Comparison of ENCODE assay signal across 5 cellular contexts in genomic region chr13:112488343-112489050, GRCh38.
A peak's percentile ranks its signal among the peaks of the same experiment; 100 is the strongest.
DNase-seq lines count a peak whose midpoint lies in the region; ATAC-seq, FAIRE-seq and TF ChIP-seq lines count a peak whose summit lies in the region.
"Not testable (repeated sequence)": the region's sequence is repeated elsewhere in the genome, so short reads cannot be mapped to it uniquely, and the experiment has no call there.

No MANE protein-coding gene starts in this region.

- not testable (repeated sequence) for H3K4ac ChIP-seq in IMR-90 (ENCODE audit: low read depth, low read length)

- H3K4me1 Mint-ChIP-seq in activated CD8-positive, alpha-beta T cell treated with anti-CD3 and anti-CD28 coated beads for 36 hours (ENCODE audit: low read depth); stimulated activated naive B cell treated with anti-CD40 and anti-IgM and Interleukin-4, amounts not matched to agents 10 μg/mL and 1 μg/mL and 100 μg/mL, for 72 hours; stimulated activated naive CD8-positive, alpha-beta T cell treated with anti-CD3 and anti-CD28 coated beads, Interleukin-15, amount 100 ng/mL, for 72 hours: not testable (repeated sequence)

- not testable (repeated sequence) for H3K4me3 ChIP-seq in IMR-90 (ENCODE audit: insufficient read depth, low read depth, low read length); GM12878

- CTCF ChIA-PET in IMR-90 (lab: Yijun Ruan, JAX); activated CD8-positive, alpha-beta T cell treated with anti-CD3 and anti-CD28 coated beads for 36 hours (lab: Charles Lee); GM12878 (lab: Yijun Ruan, JAX): not testable (repeated sequence)

- not testable (repeated sequence) for TF ChIP-seq POLR2A in IMR-90 (IDR thresholded peaks at IDR 0.05; ENCODE audit: low read depth, low read length); GM12878 (IDR thresholded peaks at IDR 0.05; ENCODE audit: low read depth, low read length)

- not testable (repeated sequence) for H4K91ac ChIP-seq in IMR-90 (ENCODE audit: insufficient read depth, low read depth, low read length)

- not testable (repeated sequence) for H3K9me3 Mint-ChIP-seq in activated CD8-positive, alpha-beta T cell treated with anti-CD3 and anti-CD28 coated beads for 36 hours; stimulated activated naive B cell treated with anti-CD40 and anti-IgM and Interleukin-4, amounts not matched to agents 10 μg/mL and 1 μg/mL and 100 μg/mL, for 72 hours; stimulated activated naive CD8-positive, alpha-beta T cell treated with anti-CD3 and anti-CD28 coated beads, Interleukin-15, amount 100 ng/mL, for 72 hours

- not testable (repeated sequence) for H3K56ac ChIP-seq in IMR-90 (ENCODE audit: extremely low read depth, insufficient read depth, low read length)

- not testable (repeated sequence) for H2BK20ac ChIP-seq in IMR-90 (ENCODE audit: low read depth, low read length)

- not testable (repeated sequence) for H3K9ac ChIP-seq in IMR-90 (ENCODE audit: low read depth, low read length); GM12878 (ENCODE audit: control insufficient read depth, insufficient read depth, low read length)

- dilution Hi-C loops in IMR-90 (cut with HindIII; ENCODE audit: low sequenced_read_pairs, unreplicated experiment): not testable (repeated sequence)

- H3K4me2 ChIP-seq in IMR-90 (ENCODE audit: low read depth, low read length); GM12878 (ENCODE audit: control insufficient read depth, insufficient read depth): not testable (repeated sequence)

- not testable (repeated sequence) for H3K4me1 ChIP-seq in IMR-90 (ENCODE audit: control insufficient read depth, insufficient read depth, low read length); GM12878 (ENCODE audit: control insufficient read depth, insufficient read depth, low read length)

- RAD21 ChIA-PET in GM12878 (lab: Charles Lee; ENCODE audit: unreplicated experiment): not testable (repeated sequence)

- not testable (repeated sequence) for H2BK15ac ChIP-seq in IMR-90 (ENCODE audit: low read depth, low read length)

- not testable (repeated sequence) for BruUV-seq in IMR-90 (replicated peaks; lab: Mats Ljungman, UMichigan); GM12878 (replicated peaks; lab: Mats Ljungman, UMichigan)

- FAIRE-seq in GM12878 (lab: Jason Lieb, UNC): not testable (repeated sequence)

- DNase-seq in IMR-90; GM12878 (ENCODE audit: low read depth, low spot score): not testable (repeated sequence)
- peak; percentile 14 for DNase-seq in activated CD8-positive, alpha-beta T cell treated with anti-CD3 and anti-CD28 coated beads for 36 hours
- peak; percentile 10 for DNase-seq in stimulated activated naive B cell treated with anti-CD40 and anti-IgM and Interleukin-4, amounts not matched to agents 10 μg/mL and 1 μg/mL and 100 μg/mL, for 72 hours
- DNase-seq in stimulated activated naive CD8-positive, alpha-beta T cell treated with anti-CD3 and anti-CD28 coated beads, Interleukin-15, amount 100 ng/mL, for 72 hours: peak; percentile 26 to 72

- H3K9me1 ChIP-seq in IMR-90 (ENCODE audit: insufficient read depth, low read length): not testable (repeated sequence)

- H3K27ac ChIP-seq in IMR-90 (ENCODE audit: insufficient read depth, low read length); GM12878 (ENCODE audit: control insufficient read depth, insufficient read depth): not testable (repeated sequence)

- H2AK9ac ChIP-seq in IMR-90 (replicated peaks; ENCODE audit: low read depth, low read length, poor library complexity): not testable (repeated sequence)

- TF ChIP-seq CTCF in IMR-90 (conservative IDR thresholded peaks at IDR 0.05; ENCODE audit: low read depth, low read length); activated CD8-positive, alpha-beta T cell treated with anti-CD3 and anti-CD28 coated beads for 36 hours (IDR thresholded peaks at IDR 0.05); GM12878 (IDR thresholded peaks at IDR 0.05 in 2 of 3, conservative IDR thresholded peaks at IDR 0.05 in 1 of 3; ENCODE audit: control insufficient read depth in 2 of 3, extremely low read depth in 1 of 3, insufficient read depth in 1 of 3, low read depth in 3 of 3, low read length in 3 of 3): not testable (repeated sequence)

- not testable (repeated sequence) for H4K8ac ChIP-seq in IMR-90 (ENCODE audit: low read depth in 2 of 2, low read length in 2 of 2)

- not testable (repeated sequence) for TF ChIP-seq RAD21 in IMR-90 (IDR thresholded peaks at IDR 0.05; ENCODE audit: low read length); GM12878 (IDR thresholded peaks at IDR 0.05; ENCODE audit: insufficient read depth, low read depth, low read length)

- H3K9me3 ChIP-seq in IMR-90 (ENCODE audit: control insufficient read depth, insufficient read depth, low read length); GM12878 (replicated peaks; ENCODE audit: control insufficient read depth, insufficient read depth, low read length): not testable (repeated sequence)

- H3K27me3 ChIP-seq in IMR-90 (ENCODE audit: control insufficient read depth, insufficient read depth, low read length); GM12878 (replicated peaks in 1 of 2; ENCODE audit: control insufficient read depth in 2 of 2, insufficient read depth in 2 of 2, low read length in 1 of 2): not testable (repeated sequence)

- not testable (repeated sequence) for H2BK120ac ChIP-seq in IMR-90 (ENCODE audit: low read depth, low read length)

- peaks cover 40% of the 10 kb centered on the region for H3K36me3 Mint-ChIP-seq in activated CD8-positive, alpha-beta T cell treated with anti-CD3 and anti-CD28 coated beads for 36 hours (ENCODE audit: low read depth)
- peaks cover 29 to 52% of the 10 kb centered on the region in 2 donors for H3K36me3 Mint-ChIP-seq in stimulated activated naive B cell treated with anti-CD40 and anti-IgM and Interleukin-4, amounts not matched to agents 10 μg/mL and 1 μg/mL and 100 μg/mL, for 72 hours

- SMC1A ChIA-PET in GM12878 (lab: Charles Lee; ENCODE audit: uncharacterized antibody, unreplicated experiment): not testable (repeated sequence)

- not testable (repeated sequence) for TF ChIP-seq EP300 in GM12878 (IDR thresholded peaks at IDR 0.05; ENCODE audit: borderline replicate concordance in 1 of 2, control insufficient read depth in 1 of 2, low read depth in 2 of 2, low read length in 2 of 2)

- in situ Hi-C loops in IMR-90 (cut with MboI; ENCODE audit: low sequenced_read_pairs); GM12878 (cut with MboI): not testable (repeated sequence)

- intact Hi-C loops in IMR-90 (cut with micrococcal nuclease); activated CD8-positive, alpha-beta T cell treated with anti-CD3 and anti-CD28 coated beads for 36 hours (cut with micrococcal nuclease); GM12878 (cut with micrococcal nuclease; ENCODE audit: unreplicated experiment): not testable (repeated sequence)

- POLR2A ChIA-PET in IMR-90 (lab: Charles Lee; ENCODE audit: unreplicated experiment); activated CD8-positive, alpha-beta T cell treated with anti-CD3 and anti-CD28 coated beads for 36 hours (lab: Charles Lee); GM12878 (lab: Charles Lee): not testable (repeated sequence)

- H4K5ac ChIP-seq in IMR-90 (ENCODE audit: low read depth, low read length): not testable (repeated sequence)

- H3K27ac Mint-ChIP-seq in activated CD8-positive, alpha-beta T cell treated with anti-CD3 and anti-CD28 coated beads for 36 hours; stimulated activated naive CD8-positive, alpha-beta T cell treated with anti-CD3 and anti-CD28 coated beads, Interleukin-15, amount 100 ng/mL, for 72 hours: not testable (repeated sequence)
- peak overlapping the region; percentile 37 for H3K27ac Mint-ChIP-seq in stimulated activated naive B cell treated with anti-CD40 and anti-IgM and Interleukin-4, amounts not matched to agents 10 μg/mL and 1 μg/mL and 100 μg/mL, for 72 hours

- H3K4me3 Mint-ChIP-seq in activated CD8-positive, alpha-beta T cell treated with anti-CD3 and anti-CD28 coated beads for 36 hours; stimulated activated naive B cell treated with anti-CD40 and anti-IgM and Interleukin-4, amounts not matched to agents 10 μg/mL and 1 μg/mL and 100 μg/mL, for 72 hours; stimulated activated naive CD8-positive, alpha-beta T cell treated with anti-CD3 and anti-CD28 coated beads, Interleukin-15, amount 100 ng/mL, for 72 hours: not testable (repeated sequence)

- peak overlapping the region; percentile 21 for H2AFZ ChIP-seq in IMR-90 (replicated peaks; ENCODE audit: low read length, poor library complexity)
- not testable (repeated sequence) for H2AFZ ChIP-seq in GM12878 (ENCODE audit: control insufficient read depth, low read depth, low read length)

- 100% methylated on average over 5 of the region's 7 CpGs; no CpG with 5 or more reads in 1 of the 2 experiments for WGBS in IMR-90 (ENCODE audit: extremely low coverage in 2 of 2, insufficient read length in 1 of 2), 2 experiments
- 75% methylated on average over 7 of the region's 7 CpGs for WGBS in GM12878 (ENCODE audit: insufficient coverage, insufficient replicate concordance, low lambda C conversion rate, missing lambda C conversion rate)

- H3K18ac ChIP-seq in IMR-90 (ENCODE audit: low read depth, low read length): not testable (repeated sequence)

- H2AK5ac ChIP-seq in IMR-90 (ENCODE audit: low read depth, low read length): not testable (repeated sequence)

- H3K27me3 Mint-ChIP-seq in activated CD8-positive, alpha-beta T cell treated with anti-CD3 and anti-CD28 coated beads for 36 hours; stimulated activated naive B cell treated with anti-CD40 and anti-IgM and Interleukin-4, amounts not matched to agents 10 μg/mL and 1 μg/mL and 100 μg/mL, for 72 hours; stimulated activated naive CD8-positive, alpha-beta T cell treated with anti-CD3 and anti-CD28 coated beads, Interleukin-15, amount 100 ng/mL, for 72 hours: not testable (repeated sequence)

- H3K79me1 ChIP-seq in IMR-90 (ENCODE audit: low read depth in 1 of 2, low read length in 2 of 2): not testable (repeated sequence)

- not testable (repeated sequence) for ATAC-seq in IMR-90 (ENCODE audit: low read depth); activated CD8-positive, alpha-beta T cell treated with anti-CD3 and anti-CD28 coated beads for 36 hours; GM12878; stimulated activated naive B cell treated with anti-CD40 and anti-IgM and Interleukin-4, amounts not matched to agents 10 μg/mL and 1 μg/mL and 100 μg/mL, for 72 hours (replicated peaks)
- ATAC-seq in stimulated activated naive CD8-positive, alpha-beta T cell treated with anti-CD3 and anti-CD28 coated beads, Interleukin-15, amount 100 ng/mL, for 72 hours: peak; percentile 64

- not testable (repeated sequence) for H2BK5ac ChIP-seq in IMR-90 (ENCODE audit: low read depth, low read length, poor library complexity, severe bottlenecking)

- not testable (repeated sequence) for H3K36me3 ChIP-seq in IMR-90 (ENCODE audit: control insufficient read depth, insufficient read depth, low read length); GM12878 (ENCODE audit: control insufficient read depth in 2 of 2, insufficient read depth in 2 of 2, low read length in 1 of 2)

- not testable (repeated sequence) for H4K20me1 ChIP-seq in IMR-90 (ENCODE audit: insufficient read depth, low read length); GM12878 (ENCODE audit: control insufficient read depth, insufficient read depth)

- H3K79me2 ChIP-seq in GM12878 (ENCODE audit: control insufficient read depth, insufficient read depth, low read length): not testable (repeated sequence)

- H3K14ac ChIP-seq in IMR-90 (replicated peaks; ENCODE audit: low read depth, low read length): not testable (repeated sequence)

- not testable (repeated sequence) for H3K23ac ChIP-seq in IMR-90 (ENCODE audit: low read depth, low read length)
